Comparison of ENCODE assay signal across 17 cellular contexts in the genomic region with DNA sequence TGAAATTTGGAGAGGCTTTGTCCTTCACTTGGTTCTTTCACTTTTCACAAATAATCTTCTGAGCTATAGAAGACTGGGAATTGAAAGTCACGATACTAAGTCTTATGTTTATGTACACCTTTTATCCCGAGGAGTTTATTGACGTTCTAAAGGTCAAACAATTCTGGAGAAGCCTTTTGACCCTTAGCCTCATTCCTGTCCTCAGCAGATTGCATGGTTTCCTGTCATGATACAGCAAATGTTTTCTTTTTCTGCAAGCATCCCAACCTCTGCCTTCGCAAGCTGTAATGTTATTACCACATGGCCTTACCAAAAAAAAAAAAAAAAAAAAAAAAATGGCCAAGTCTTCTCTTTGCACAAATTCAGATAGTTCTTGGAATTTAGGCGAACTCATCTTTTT.
DNase-seq lines count a peak whose midpoint lies in the region; ATAC-seq, FAIRE-seq and TF ChIP-seq lines count a peak whose summit lies in the region.
"Had no signal": no experiment of that assay in that cellular context is flagged by ENCODE, and none has a peak within 500 bp of the region (broad histone marks: within the 10 kb centered on the region; RNA-seq: fewer than 3 reads in every experiment).

No MANE protein-coding gene starts in this region.

- FAIRE-seq in HepG2 (lab: Jason Lieb, UNC) = no peak
- FAIRE-seq: GM12878, H1 had no signal

- no peaks in the 10 kb centered on the region for H3K27me3 ChIP-seq in liver (ENCODE audit: control insufficient read depth in 4 of 4, insufficient read depth in 4 of 4, low read length in 3 of 4)
- no peaks in the 10 kb centered on the region for H3K27me3 ChIP-seq in HepG2 (ENCODE audit: control insufficient read depth in 1 of 2, insufficient read depth in 2 of 2, low read length in 2 of 2)
- H3K27me3 ChIP-seq: BLaER1 had no signal

- no peak overlapping the region for H3K4me3 ChIP-seq in liver (ENCODE audit: low read depth in 1 of 3, low read length in 3 of 3)
- H3K4me3 ChIP-seq in HepG2 (replicated peaks in 1 of 3; ENCODE audit: insufficient read depth in 1 of 3, low read depth in 2 of 3, low read length in 3 of 3) = no peak overlapping the region
- H3K4me3 ChIP-seq: BLaER1, GM12878 had no signal

- H3K4me2 ChIP-seq in HepG2 (ENCODE audit: low read depth, low read length) = no peak overlapping the region
- H3K4me2 ChIP-seq: BLaER1 had no signal

- H3K36me3 ChIP-seq in liver (ENCODE audit: control insufficient read depth in 4 of 4, insufficient read depth in 3 of 4, low read depth in 1 of 4, low read length in 3 of 4) (no peaks in the 10 kb centered on the region), HepG2 (replicated peaks in 1 of 2; ENCODE audit: control insufficient read depth in 1 of 2, insufficient read depth in 2 of 2, low read length in 2 of 2) (no peaks in the 10 kb centered on the region)
- H3K36me3 ChIP-seq: BLaER1 had no signal

- CTCF ChIA-PET in HepG2 (lab: Yijun Ruan, JAX; ENCODE audit: low intra/inter-chr PET ratio, low total read pairs) = no interaction called here

- H3K36me3 Mint-ChIP-seq in nephron progenitor cell (ENCODE audit: low read depth) = peaks cover 3% of the 10 kb centered on the region
- H3K36me3 Mint-ChIP-seq: CD14-positive monocyte; CD4-positive, alpha-beta memory T cell had no signal

- H2AFZ ChIP-seq in HepG2 (ENCODE audit: low read length) = no peak overlapping the region

- TF ChIP-seq EP300 in HepG2 (IDR thresholded peaks at IDR 0.05; ENCODE audit: low read depth in 2 of 2, low read length in 2 of 2) (no peak), HepG2 (CRISPR knock-in tag; IDR thresholded peaks at IDR 0.05; ENCODE audit: borderline replicate concordance) (no peak)

- H3K4me1 Mint-ChIP-seq in nephron progenitor cell = peaks cover 27% of the 10 kb centered on the region
- H3K4me1 Mint-ChIP-seq: CD14-positive monocyte; CD4-positive, alpha-beta memory T cell had no signal

- H3K4me1 ChIP-seq in liver (ENCODE audit: control insufficient read depth in 4 of 4, insufficient read depth in 4 of 4, low read length in 3 of 4) = no peaks in the 10 kb centered on the region
- no peaks in the 10 kb centered on the region for H3K4me1 ChIP-seq in HepG2 (ENCODE audit: insufficient read depth, low read length)
- H3K4me1 ChIP-seq: BLaER1 had no signal

- WGBS in liver = 31% methylated on average over 5 of the region's 5 CpGs
- WGBS in HepG2 (ENCODE audit: low lambda C conversion rate) = 2% methylated on average over 5 of the region's 5 CpGs

- peaks cover 10% of the 10 kb centered on the region for H3K9me3 Mint-ChIP-seq in nephron progenitor cell

- H3K9me3 ChIP-seq in liver (ENCODE audit: control insufficient read depth in 4 of 4, low read length in 3 of 4) = no peaks in the 10 kb centered on the region
- peaks cover 90% of the 10 kb centered on the region for H3K9me3 ChIP-seq in HepG2 (ENCODE audit: low read length)

- no peak overlapping the region for H3K4me3 Mint-ChIP-seq in nephron progenitor cell
- H3K4me3 Mint-ChIP-seq: CD14-positive monocyte; CD4-positive, alpha-beta memory T cell; H9 had no signal

- peak overlapping the region; percentile 70 for H3K27ac Mint-ChIP-seq in nephron progenitor cell
- H3K27ac Mint-ChIP-seq: CD14-positive monocyte; CD4-positive, alpha-beta memory T cell; H9 had no signal

- TF ChIP-seq RAD21 in liver (IDR thresholded peaks at IDR 0.05) (no peak), HepG2 (CRISPR knock-in tag; IDR thresholded peaks at IDR 0.05) (no peak)

- no peaks in the 10 kb centered on the region for H4K20me1 ChIP-seq in HepG2 (ENCODE audit: insufficient read depth, low read length)
- H4K20me1 ChIP-seq: BLaER1 had no signal

- H3K79me2 ChIP-seq in HepG2 (ENCODE audit: insufficient read depth, low read length) = no peaks in the 10 kb centered on the region

- no peak for TF ChIP-seq POLR2A in HepG2 (IDR thresholded peaks at IDR 0.05; ENCODE audit: insufficient read depth in 1 of 2, low read depth in 2 of 2, low read length in 2 of 2)

- in situ Hi-C loops in HepG2 (cut with HindIII; ENCODE audit: extremely low pct_ligation_motif_present, low pct_unique_long_range_greater_than_20kb) = no loop called here

- POLR2A ChIA-PET in HepG2 (lab: Yijun Ruan, JAX) = no interaction called here

- no peak for ATAC-seq in HepG2
- ATAC-seq: GM12878 had no signal

- H3K27me3 Mint-ChIP-seq in nephron progenitor cell (ENCODE audit: low read depth, poor library complexity) = no peaks in the 10 kb centered on the region
- H3K27me3 Mint-ChIP-seq: CD4-positive, alpha-beta memory T cell had no signal

- intact Hi-C loops in HepG2 (cut with micrococcal nuclease; ENCODE audit: unreplicated experiment) = no loop called here

- no peak overlapping the region for H3K9ac ChIP-seq in liver (ENCODE audit: low read depth in 1 of 2, low read length in 2 of 2)
- no peak overlapping the region for H3K9ac ChIP-seq in HepG2 (ENCODE audit: insufficient read depth, low read depth, low read length)
- H3K9ac ChIP-seq: BLaER1 had no signal

- DNase-seq in HepG2 (ENCODE audit: low spot score) (no peak), iris pigment epithelial cell (ENCODE audit: low read depth) (peak; percentile 14), nephron progenitor cell (no peak), SIG-M5 treated with dmso at 0.1 percent for 504 hours (lab: John Stamatoyannopoulos, UW; ENCODE audit: unreplicated experiment) (no peak), dermis blood vessel endothelial cell (no peak), kidney glomerular epithelial cell (lab: John Stamatoyannopoulos, UW) (no peak)
- DNase-seq: AML-193; CD4-positive, alpha-beta memory T cell; DMS153; DND-41; EL; H9 had no signal

- no peak for TF ChIP-seq CTCF in liver (IDR thresholded peaks at IDR 0.05; ENCODE audit: low read depth, low read length, missing input control)
- no peak for TF ChIP-seq CTCF in HepG2 (CRISPR knock-in tag; IDR thresholded peaks at IDR 0.05)
- TF ChIP-seq CTCF in nephron progenitor cell (IDR thresholded peaks at IDR 0.05) = no peak

- H3K27ac ChIP-seq in liver (ENCODE audit: low read depth in 1 of 2, low read length in 2 of 2) (no peak overlapping the region), HepG2 (ENCODE audit: extremely low read length, insufficient read depth, low read length) (no peak overlapping the region)
- H3K27ac ChIP-seq: BLaER1 had no signal

- no TSS peak for BruUV-seq in HepG2 (replicated peaks; lab: Mats Ljungman, UMichigan)

TF ChIP-seq in liver, 16 proteins besides CTCF, POLR2A, EP300 and RAD21:
- TF ChIP-seq HNF4A (conservative IDR thresholded peaks at IDR 0.05) (peak; percentile 10 to 55), TAF1 (conservative IDR thresholded peaks at IDR 0.05) (no peak), NR2F2 (IDR thresholded peaks at IDR 0.05) (peak; percentile 46), RXRA (IDR thresholded peaks at IDR 0.05) (peak in 1 of 2 donors; percentile 56)
- TF ChIP-seq, protein P1, sequence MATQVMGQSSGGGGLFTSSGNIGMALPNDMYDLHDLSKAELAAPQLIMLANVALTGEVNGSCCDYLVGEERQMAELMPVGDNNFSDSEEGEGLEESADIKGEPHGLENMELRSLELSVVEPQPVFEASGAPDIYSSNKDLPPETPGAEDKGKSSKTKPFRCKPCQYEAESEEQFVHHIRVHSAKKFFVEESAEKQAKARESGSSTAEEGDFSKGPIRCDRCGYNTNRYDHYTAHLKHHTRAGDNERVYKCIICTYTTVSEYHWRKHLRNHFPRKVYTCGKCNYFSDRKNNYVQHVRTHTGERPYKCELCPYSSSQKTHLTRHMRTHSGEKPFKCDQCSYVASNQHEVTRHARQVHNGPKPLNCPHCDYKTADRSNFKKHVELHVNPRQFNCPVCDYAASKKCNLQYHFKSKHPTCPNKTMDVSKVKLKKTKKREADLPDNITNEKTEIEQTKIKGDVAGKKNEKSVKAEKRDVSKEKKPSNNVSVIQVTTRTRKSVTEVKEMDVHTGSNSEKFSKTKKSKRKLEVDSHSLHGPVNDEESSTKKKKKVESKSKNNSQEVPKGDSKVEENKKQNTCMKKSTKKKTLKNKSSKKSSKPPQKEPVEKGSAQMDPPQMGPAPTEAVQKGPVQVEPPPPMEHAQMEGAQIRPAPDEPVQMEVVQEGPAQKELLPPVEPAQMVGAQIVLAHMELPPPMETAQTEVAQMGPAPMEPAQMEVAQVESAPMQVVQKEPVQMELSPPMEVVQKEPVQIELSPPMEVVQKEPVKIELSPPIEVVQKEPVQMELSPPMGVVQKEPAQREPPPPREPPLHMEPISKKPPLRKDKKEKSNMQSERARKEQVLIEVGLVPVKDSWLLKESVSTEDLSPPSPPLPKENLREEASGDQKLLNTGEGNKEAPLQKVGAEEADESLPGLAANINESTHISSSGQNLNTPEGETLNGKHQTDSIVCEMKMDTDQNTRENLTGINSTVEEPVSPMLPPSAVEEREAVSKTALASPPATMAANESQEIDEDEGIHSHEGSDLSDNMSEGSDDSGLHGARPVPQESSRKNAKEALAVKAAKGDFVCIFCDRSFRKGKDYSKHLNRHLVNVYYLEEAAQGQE (IDR thresholded peaks at IDR 0.05) = no peak

TF ChIP-seq in HepG2, 621 proteins besides CTCF, POLR2A, EP300 and RAD21 (continues in another document):
- TF ChIP-seq SIN3B (IDR thresholded peaks at IDR 0.05; ENCODE audit: low read length) (no peak), HOXA3 (CRISPR knock-in tag; IDR thresholded peaks at IDR 0.05) (no peak), CBX2 (IDR thresholded peaks at IDR 0.05; ENCODE audit: low read depth, low read length) (no peak), CBX2 (CRISPR knock-in tag; IDR thresholded peaks at IDR 0.05; ENCODE audit: low read depth) (no peak), KDM1A (CRISPR knock-in tag; IDR thresholded peaks at IDR 0.05) (no peak), PTBP1 (IDR thresholded peaks at IDR 0.05; ENCODE audit: low read depth, low read length, poor library complexity, severe bottlenecking) (no peak), ZNF747 (CRISPR knock-in tag; IDR thresholded peaks at IDR 0.05; ENCODE audit: borderline replicate concordance) (no peak), HNRNPK (IDR thresholded peaks at IDR 0.05; ENCODE audit: low read depth, low read length, poor library complexity, severe bottlenecking) (no peak), ZNF264 (CRISPR knock-in tag; IDR thresholded peaks at IDR 0.05) (no peak), ZNF296 (CRISPR knock-in tag; conservative IDR thresholded peaks at IDR 0.05) (no peak), ZNF30 (CRISPR knock-in tag; IDR thresholded peaks at IDR 0.05) (no peak), NFIC (IDR thresholded peaks at IDR 0.05; ENCODE audit: low read length) (no peak), RELA (CRISPR knock-in tag; IDR thresholded peaks at IDR 0.05) (no peak), RFX3 (CRISPR knock-in tag; IDR thresholded peaks at IDR 0.05) (no peak), REL (CRISPR knock-in tag; conservative IDR thresholded peaks at IDR 0.05) (no peak), ZNF234 (CRISPR knock-in tag; conservative IDR thresholded peaks at IDR 0.05) (no peak), ZNF841 (CRISPR knock-in tag; IDR thresholded peaks at IDR 0.05; ENCODE audit: borderline replicate concordance) (no peak)
